18 cellular contexts compared by ENCODE assay signal in genomic region chr9:15018238-15018637, GRCh38.
"Had no signal": no experiment of that assay in that cellular context is flagged by ENCODE, and none has a peak within 500 bp of the region (broad histone marks: within the 10 kb centered on the region; RNA-seq: fewer than 3 reads in every experiment).

No MANE protein-coding gene starts in this region.

- H3K4me1 ChIP-seq: gastroesophageal sphincter, parathyroid adenoma had no signal

- H3K36me3 ChIP-seq: brain microvascular endothelial cell, gastroesophageal sphincter, neutrophil had no signal

- ATAC-seq: activated CD4-positive, CD25-positive, alpha-beta regulatory T cell treated with anti-CD3 and anti-CD28 coated beads, Interleukin-2, amount 50 U/mL, for 24 hours; activated CD8-positive, alpha-beta T cell treated with anti-CD3 and anti-CD28 coated beads, Interleukin-2, amount 10 ng/mL, durations not matched to agents 7 days and 5 days; esophagus mucosa; gastroesophageal sphincter; natural killer cell; sciatic nerve; stimulated activated memory B cell treated with anti-CD40 and anti-IgM and Interleukin-4, amounts not matched to agents 10 μg/mL and 1 μg/mL and 100 μg/mL, for 72 hours had no signal

- H3K4me3 ChIP-seq: gastroesophageal sphincter had no signal

- H3K27ac ChIP-seq: brain microvascular endothelial cell, gastroesophageal sphincter, neutrophil, parathyroid adenoma had no signal

- H3K9me3 ChIP-seq: gastroesophageal sphincter, neutrophil had no signal

- FAIRE-seq: kidney had no signal

- DNase-seq: activated CD4-positive, alpha-beta T cell treated with anti-CD3 and anti-CD28 coated beads, Interleukin-2, amount 10 ng/mL, durations not matched to agents 7 days and 5 days; activated CD8-positive, alpha-beta T cell treated with anti-CD3 and anti-CD28 coated beads, Interleukin-2, amount 10 ng/mL, durations not matched to agents 7 days and 5 days; activated naive CD4-positive, alpha-beta T cell treated with anti-CD3 and anti-CD28 coated beads, Interleukin-2, amount 50 U/mL, for 16 hours; activated T-cell treated with anti-CD3 and anti-CD28 coated beads, Interleukin-2, amount 50 U/mL, for 24 hours; aorta; brain microvascular endothelial cell; cortex of kidney; kidney; natural killer cell; stimulated activated CD4-positive, alpha-beta T cell treated with anti-CD3 and anti-CD28 coated beads, Interleukin-4, amount 100 ng/mL, for 4 hours; T-helper 1 cell had no signal

- H3K27me3 ChIP-seq: brain microvascular endothelial cell, gastroesophageal sphincter, neutrophil had no signal
